In the genomic region with DNA sequence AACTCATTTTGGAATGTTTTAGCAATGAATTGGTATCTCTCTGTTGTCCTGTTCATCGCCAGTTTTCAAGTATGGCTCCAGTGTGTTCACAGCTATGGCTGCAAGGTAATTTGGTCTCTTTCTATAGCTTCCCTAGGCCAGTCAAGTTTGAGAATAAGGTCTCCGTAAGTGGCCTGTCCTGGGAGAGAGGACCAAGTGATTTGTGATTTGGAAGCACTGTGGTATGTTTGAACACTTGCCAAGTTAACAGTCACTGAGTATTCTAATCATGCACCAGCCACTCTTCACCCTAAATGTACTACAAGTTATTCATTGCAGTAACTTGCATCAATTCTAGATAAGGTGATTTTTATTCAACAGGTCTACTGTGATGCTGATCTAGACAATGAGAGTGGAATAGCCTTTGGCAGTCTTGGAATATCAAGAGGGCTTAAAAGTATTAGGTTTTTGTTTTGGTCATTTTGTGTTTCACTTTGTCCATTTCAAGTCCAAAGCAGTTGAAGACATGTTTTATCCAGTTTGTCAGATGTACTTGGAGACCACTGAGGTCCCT, we compare ENCODE assay signal across 21 cellular contexts. TPM values are rescaled to one million over a fixed set of nuclear protein-coding genes. Genes with fewer than 3 reads are reported as not detected.
DNase-seq lines count a peak whose midpoint lies in the region; ATAC-seq and TF ChIP-seq lines count a peak whose summit lies in the region.
"Had no signal": no experiment of that assay in that cellular context is flagged by ENCODE, and none has a peak within 500 bp of the region (broad histone marks: within the 10 kb centered on the region; RNA-seq: fewer than 3 reads in every experiment).

No MANE protein-coding gene starts in this region.

- H3K27ac Mint-ChIP-seq in activated naive CD8-positive, alpha-beta T cell treated with anti-CD3 and anti-CD28 coated beads for 36 hours, result peak overlapping the region; percentile 55
- H3K27ac Mint-ChIP-seq in activated naive CD8-positive, alpha-beta T cell treated with anti-CD3 and anti-CD28 coated beads, Interleukin-2, amount 50 U/mL, for 24 hours, result no peak overlapping the region

- H3K36me3 ChIP-seq in adipocyte (ENCODE audit: control insufficient read depth, insufficient read depth, low read length, severe bottlenecking) (peaks cover 57% of the 10 kb centered on the region), gastrocnemius medialis (peaks cover 3 to 6% of the 10 kb centered on the region in 2 donors), upper lobe of right lung (peaks cover 29% of the 10 kb centered on the region)

- H3K9me3 Mint-ChIP-seq in activated naive CD8-positive, alpha-beta T cell treated with anti-CD3 and anti-CD28 coated beads for 36 hours, result peaks cover 8% of the 10 kb centered on the region
- H3K9me3 Mint-ChIP-seq in activated naive CD8-positive, alpha-beta T cell treated with anti-CD3 and anti-CD28 coated beads, Interleukin-2, amount 50 U/mL, for 24 hours, result peaks cover 4% of the 10 kb centered on the region
- H3K9me3 Mint-ChIP-seq: IgD-negative memory B cell had no signal

- peaks cover 16% of the 10 kb centered on the region for H3K4me1 Mint-ChIP-seq in activated naive CD8-positive, alpha-beta T cell treated with anti-CD3 and anti-CD28 coated beads for 36 hours
- peaks cover 19% of the 10 kb centered on the region for H3K4me1 Mint-ChIP-seq in activated naive CD8-positive, alpha-beta T cell treated with anti-CD3 and anti-CD28 coated beads, Interleukin-2, amount 50 U/mL, for 24 hours

- no peak overlapping the region for H3K4me3 Mint-ChIP-seq in activated naive CD8-positive, alpha-beta T cell treated with anti-CD3 and anti-CD28 coated beads for 36 hours
- no peak overlapping the region for H3K4me3 Mint-ChIP-seq in activated naive CD8-positive, alpha-beta T cell treated with anti-CD3 and anti-CD28 coated beads, Interleukin-2, amount 50 U/mL, for 24 hours
- H3K4me3 Mint-ChIP-seq: IgD-negative memory B cell, mesothelial cell of epicardium had no signal

- in situ Hi-C loops in gastrocnemius medialis (cut with MboI; ENCODE audit: low sequenced_read_pairs in 4 of 4), result no loop called here

- H3K27me3 ChIP-seq in adipocyte (replicated peaks; ENCODE audit: control insufficient read depth, insufficient read depth, low read length), result no peaks in the 10 kb centered on the region
- H3K27me3 ChIP-seq in gastrocnemius medialis, result no peaks in the 10 kb centered on the region
- H3K27me3 ChIP-seq in upper lobe of right lung, result no peaks in the 10 kb centered on the region
- H3K27me3 ChIP-seq: adrenal gland had no signal

- no peak for TF ChIP-seq POLR2A in gastrocnemius medialis (IDR thresholded peaks at IDR 0.05)

- no peak for ATAC-seq in activated naive CD8-positive, alpha-beta T cell treated with anti-CD3 and anti-CD28 coated beads, Interleukin-2, amount 50 U/mL, for 24 hours
- peak in 1 of 2 donors; percentile 25 for ATAC-seq in gastrocnemius medialis
- ATAC-seq in GM18502 (IDR thresholded peaks at IDR 0.05; ENCODE audit: poor library complexity, unreplicated experiment), result no peak
- no peak for ATAC-seq in upper lobe of right lung
- ATAC-seq: sciatic nerve had no signal

- TF ChIP-seq CTCF in fibroblast of villous mesenchyme (IDR thresholded peaks at IDR 0.05; ENCODE audit: insufficient read depth, low read depth, low read length) (no peak), gastrocnemius medialis (IDR thresholded peaks at IDR 0.05 in 4 of 5, conservative IDR thresholded peaks at IDR 0.05 in 1 of 5) (no peak), upper lobe of right lung (IDR thresholded peaks at IDR 0.05) (no peak)

- H3K9me3 ChIP-seq in adipocyte (ENCODE audit: control insufficient read depth, low read length), result no peaks in the 10 kb centered on the region
- H3K9me3 ChIP-seq in gastrocnemius medialis, result no peaks in the 10 kb centered on the region
- no peaks in the 10 kb centered on the region for H3K9me3 ChIP-seq in upper lobe of right lung
- H3K9me3 ChIP-seq: adrenal gland, Caco-2 had no signal

- H3K27ac ChIP-seq in gastrocnemius medialis (peak overlapping the region; percentile 69 to 81 (median 76)), upper lobe of right lung (no peak overlapping the region)
- H3K27ac ChIP-seq: adrenal gland, coronary artery, PC-9 had no signal

- DNase-seq in activated naive CD8-positive, alpha-beta T cell treated with anti-CD3 and anti-CD28 coated beads for 36 hours, result no peak
- no peak for DNase-seq in activated naive CD8-positive, alpha-beta T cell treated with anti-CD3 and anti-CD28 coated beads, Interleukin-2, amount 50 U/mL, for 24 hours
- DNase-seq in adipocyte (ENCODE audit: low read depth) (peak; percentile 19), fibroblast of villous mesenchyme (ENCODE audit: low read depth) (peak; percentile 21), gastrocnemius medialis (no peak), upper lobe of right lung (no peak)
- no peak for DNase-seq in activated CD8-positive, alpha-beta memory T cell treated with anti-CD3 and anti-CD28 coated beads, Interleukin-2, amount 50 U/mL, for 4 hours
- DNase-seq: activated CD4-positive, alpha-beta T cell treated with anti-CD3 and anti-CD28 coated beads for 48 hours; activated T-cell treated with anti-CD3 and anti-CD28 coated beads, Interleukin-2, amount 50 U/mL, for 1 hour; adrenal gland; Caco-2; glutamatergic neuron; islet precursor cell; NCI-H2081 treated with DMSO at 0.1 percent for 48 hours; NCI-H524 treated with DMSO at 0.1 percent for 48 hours; PC-9 had no signal

- peaks cover 68% of the 10 kb centered on the region for H3K4me1 ChIP-seq in adipocyte (ENCODE audit: control insufficient read depth, insufficient read depth, low read length)
- peaks cover 32 to 40% of the 10 kb centered on the region in 2 donors for H3K4me1 ChIP-seq in gastrocnemius medialis
- H3K4me1 ChIP-seq in upper lobe of right lung, result peaks cover 9% of the 10 kb centered on the region

- intact Hi-C loops in gastrocnemius medialis (cut with DNase I; ENCODE audit: low total_unique reads), result no loop called here
- intact Hi-C loops in upper lobe of right lung (cut with DNase I), result no loop called here

- no peak overlapping the region for H3K4me3 ChIP-seq in adipocyte (ENCODE audit: low read length)
- H3K4me3 ChIP-seq in fibroblast of villous mesenchyme (ENCODE audit: low read depth, low read length), result no peak overlapping the region
- H3K4me3 ChIP-seq in gastrocnemius medialis, result no peak overlapping the region
- H3K4me3 ChIP-seq in upper lobe of right lung, result no peak overlapping the region
- H3K4me3 ChIP-seq: adrenal gland, coronary artery, PC-9 had no signal

- peaks cover 64% of the 10 kb centered on the region for H3K36me3 Mint-ChIP-seq in activated naive CD8-positive, alpha-beta T cell treated with anti-CD3 and anti-CD28 coated beads for 36 hours
- peaks cover 73% of the 10 kb centered on the region for H3K36me3 Mint-ChIP-seq in activated naive CD8-positive, alpha-beta T cell treated with anti-CD3 and anti-CD28 coated beads, Interleukin-2, amount 50 U/mL, for 24 hours (ENCODE audit: low read depth)

- no peak overlapping the region for H3K9ac ChIP-seq in adipocyte (ENCODE audit: low read length)

- no peaks in the 10 kb centered on the region for H3K27me3 Mint-ChIP-seq in activated naive CD8-positive, alpha-beta T cell treated with anti-CD3 and anti-CD28 coated beads for 36 hours
- no peaks in the 10 kb centered on the region for H3K27me3 Mint-ChIP-seq in activated naive CD8-positive, alpha-beta T cell treated with anti-CD3 and anti-CD28 coated beads, Interleukin-2, amount 50 U/mL, for 24 hours
- H3K27me3 Mint-ChIP-seq: IgD-negative memory B cell had no signal

RNA-seq across cellular contexts. Expression of a gene that starts 41.1 kb away (rescaled TPM):
- 100 to 1,000 TPM; 364 to 375 TPM for total RNA-seq in activated naive CD8-positive, alpha-beta T cell treated with anti-CD3 and anti-CD28 coated beads for 36 hours
- total RNA-seq in fibroblast of villous mesenchyme, result 146 and 244 TPM in 2 replicates
- 100 to 1,000 TPM in 3 of 4 donors, 10 to 100 TPM in 1; 80.5 to 114 (median 108) TPM for total RNA-seq in gastrocnemius medialis
- total RNA-seq in upper lobe of right lung, result 158 TPM

RNA-seq across cellular contexts. Expression of a gene that starts 54.4 kb away (rescaled TPM):
- 10 to 100 TPM; 97.7 to 98.6 TPM for total RNA-seq in activated naive CD8-positive, alpha-beta T cell treated with anti-CD3 and anti-CD28 coated beads for 36 hours
- 44.9 and 59.6 TPM in 2 replicates for total RNA-seq in fibroblast of villous mesenchyme
- total RNA-seq in gastrocnemius medialis, result 10 to 100 TPM; 31.4 to 71.6 (median 55.3) TPM
- total RNA-seq in upper lobe of right lung, result 62.4 TPM

Comparison
In these comparisons a context has a peak if more than half of its experiments do, and no peak if none do; other contexts are left out.
1. DNase-seq: peak in adipocyte (single experiment) and fibroblast of villous mesenchyme (single experiment); none in activated naive CD8-positive, alpha-beta T cell treated with anti-CD3 and anti-CD28 coated beads for 36 hours (single experiment), activated naive CD8-positive, alpha-beta T cell treated with anti-CD3 and anti-CD28 coated beads, Interleukin-2, amount 50 U/mL, for 24 hours (single experiment), gastrocnemius medialis (0 of 2), activated CD8-positive, alpha-beta memory T cell treated with anti-CD3 and anti-CD28 coated beads, Interleukin-2, amount 50 U/mL, for 4 hours (single experiment) and upper lobe of right lung (single experiment).